ENCODE assay signal across 28 cellular contexts in genomic region chr4:6580353-6580752, GRCh38.
"Had no signal": no experiment of that assay in that cellular context is flagged by ENCODE, and none has a peak within 500 bp of the region (broad histone marks: within the 10 kb centered on the region; RNA-seq: fewer than 3 reads in every experiment).

No MANE protein-coding gene starts in this region.

- H3K4me3 Mint-ChIP-seq: immature natural killer cell; naive thymus-derived CD8-positive, alpha-beta T cell; nephron; neural progenitor cell; stimulated activated memory B cell treated with anti-CD40 and anti-IgM and Interleukin-4, amounts not matched to agents 10 μg/mL and 1 μg/mL and 100 μg/mL, for 72 hours had no signal

- H3K4me3 ChIP-seq: heart left ventricle, left lung, lower lobe of right lung, neural progenitor cell, pancreas, prostate gland, skin epidermis, spleen, suprapubic skin, thoracic aorta, tibial artery, upper lobe of right lung had no signal

- H3K9me3 Mint-ChIP-seq: immature natural killer cell had no signal

- DNase-seq: heart left ventricle; hypothalamus; immature natural killer cell; kidney; left colon; lower lobe of right lung; mammary epithelial cell; mesenchymal stem cell; naive thymus-derived CD8-positive, alpha-beta T cell; posterior cingulate gyrus; retina; spleen; stimulated activated CD4-positive, alpha-beta T cell treated with anti-CD3 and anti-CD28 coated beads, Interleukin-4, amount 100 ng/mL, for 24 hours; stimulated activated naive CD4-positive, alpha-beta T cell treated with Interleukin-2 at 50 U/mL for 16 hours; tibial artery; trophoblast cell; upper lobe of right lung had no signal

- H3K4me1 ChIP-seq: neural progenitor cell had no signal

- H3K27ac ChIP-seq: heart left ventricle, left lung, lower lobe of right lung, neural progenitor cell, pancreas, prostate gland, skin epidermis, spleen, suprapubic skin, thoracic aorta, tibial artery, upper lobe of right lung had no signal

- H3K36me3 ChIP-seq: neural progenitor cell had no signal

- H3K27me3 ChIP-seq: heart left ventricle, left lung, neural progenitor cell, pancreas, spleen, suprapubic skin, tibial artery, upper lobe of right lung had no signal

- H3K27ac Mint-ChIP-seq: nephron; neural progenitor cell; stimulated activated memory B cell treated with anti-CD40 and anti-IgM and Interleukin-4, amounts not matched to agents 10 μg/mL and 1 μg/mL and 100 μg/mL, for 72 hours had no signal

- ATAC-seq: heart left ventricle; left colon; left lung; lower lobe of right lung; naive thymus-derived CD8-positive, alpha-beta T cell; pancreas; right cardiac atrium; sciatic nerve; stimulated activated memory B cell treated with anti-CD40 and anti-IgM and Interleukin-4, amounts not matched to agents 10 μg/mL and 1 μg/mL and 100 μg/mL, for 72 hours; upper lobe of right lung had no signal

- H3K4me1 Mint-ChIP-seq: nephron, neural progenitor cell had no signal

- H3K9me3 ChIP-seq: lower lobe of right lung, pancreas, prostate gland, thoracic aorta, tibial artery, upper lobe of right lung had no signal

- H3K27me3 Mint-ChIP-seq: naive thymus-derived CD8-positive, alpha-beta T cell; stimulated activated memory B cell treated with anti-CD40 and anti-IgM and Interleukin-4, amounts not matched to agents 10 μg/mL and 1 μg/mL and 100 μg/mL, for 72 hours had no signal
